Comparison of ENCODE assay signal across 26 cellular contexts in genomic region chr1:31706384-31707058, GRCh38. TPM values are rescaled to one million over a fixed set of nuclear protein-coding genes. Genes with fewer than 3 reads are reported as not detected.
DNase-seq lines count a peak whose midpoint lies in the region; ATAC-seq, FAIRE-seq and TF ChIP-seq lines count a peak whose summit lies in the region.
"Had no signal": no experiment of that assay in that cellular context is flagged by ENCODE, and none has a peak within 500 bp of the region (broad histone marks: within the 10 kb centered on the region; RNA-seq: fewer than 3 reads in every experiment).

No MANE protein-coding gene starts in this region.

- H3K9me1 ChIP-seq in K562 (ENCODE audit: control insufficient read depth, insufficient read depth, low read length), result no peaks in the 10 kb centered on the region

- no peak overlapping the region for H2BK120ac ChIP-seq in trophoblast cell (ENCODE audit: insufficient read depth, low read length, poor library complexity)

- no peaks in the 10 kb centered on the region for H3K9me3 Mint-ChIP-seq in naive thymus-derived CD8-positive, alpha-beta T cell
- H3K9me3 Mint-ChIP-seq: activated naive CD4-positive, alpha-beta T cell treated with anti-CD3 and anti-CD28 coated beads for 36 hours; activated T-cell treated with anti-CD3 and anti-CD28 coated beads, Interleukin-2, amount 50 U/mL, for 24 hours; IgD-negative memory B cell had no signal

- H3K79me1 ChIP-seq in trophoblast cell (ENCODE audit: low read length), result peaks cover 35% of the 10 kb centered on the region

- H3K4me1 ChIP-seq in K562 (replicated peaks in 1 of 2; ENCODE audit: control insufficient read depth in 2 of 2, insufficient read depth in 2 of 2, low read length in 2 of 2) (peaks cover 10 to 17% of the 10 kb centered on the region in 2 experiments; a peak in 4 of 5 replicates), trophoblast cell (ENCODE audit: control insufficient read depth in 1 of 2, insufficient read depth in 2 of 2, low read length in 2 of 2) (peaks cover 34 to 46% of the 10 kb centered on the region in 2 experiments)

- no TSS peak for BruUV-seq in K562 (replicated peaks; lab: Mats Ljungman, UMichigan)

- H3K14ac ChIP-seq in trophoblast cell (ENCODE audit: low read length), result no peak overlapping the region

- H2AFZ ChIP-seq in K562 (ENCODE audit: low read depth, low read length) (no peak overlapping the region), trophoblast cell (ENCODE audit: insufficient read depth, low read length, poor library complexity) (no peak overlapping the region)

- no peak for TF ChIP-seq RAD21 in K562 (CRISPR knock-in tag; conservative IDR thresholded peaks at IDR 0.05 in 1 of 2, IDR thresholded peaks at IDR 0.05 in 1 of 2)

- H3K27me3 Mint-ChIP-seq in naive thymus-derived CD8-positive, alpha-beta T cell, result peaks cover 39 to 74% (median 59%) of the 10 kb centered on the region in 5 donors

- no peak for DNase-seq in GM12891 (ENCODE audit: insufficient read length, low spot score)
- DNase-seq in NCI-H446 treated with DMSO at 0.1 percent for 48 hours (lab: John Stamatoyannopoulos, UW), result peak; percentile 81
- DNase-seq in K562 (ENCODE audit: extremely low read depth in 1 of 4, low spot score in 3 of 4), result no peak
- DNase-seq in trophoblast cell, result no peak
- no peak for DNase-seq in SHP77 (lab: John Stamatoyannopoulos, UW)
- no peak for DNase-seq in naive thymus-derived CD8-positive, alpha-beta T cell
- DNase-seq: activated CD4-positive, CD25-positive, alpha-beta regulatory T cell; activated CD8-positive, alpha-beta T cell treated with anti-CD3 and anti-CD28 coated beads, Interleukin-2, amount 10 ng/mL, durations not matched to agents 7 days and 5 days; activated naive CD4-positive, alpha-beta T cell treated with anti-CD3 and anti-CD28 coated beads for 36 hours; activated T-cell treated with anti-CD3 and anti-CD28 coated beads, Interleukin-2, amount 50 U/mL, for 24 hours; effector memory CD4-positive, alpha-beta T cell; HCEC 1CT; left lung; MM.1S; mucosa of descending colon; occipital lobe; SHP77 treated with DMSO at 0.1 percent for 48 hours; stimulated activated naive CD4-positive, alpha-beta T cell; T-helper 17 cell; thyroid gland had no signal

- CTCF ChIA-PET in K562 (lab: Yijun Ruan, JAX; ENCODE audit: low intra/inter-chr PET ratio), result no interaction called here

- H3K27ac ChIP-seq in K562 (ENCODE audit: extremely low read depth, low read depth, low read length) (no peak overlapping the region), trophoblast cell (ENCODE audit: low read depth, low read length) (no peak overlapping the region)
- H3K27ac ChIP-seq: left lung, thyroid gland had no signal

- no peaks in the 10 kb centered on the region for H3K79me2 ChIP-seq in K562 (ENCODE audit: control insufficient read depth, insufficient read depth, low read length)
- H3K79me2 ChIP-seq in trophoblast cell (ENCODE audit: control insufficient read depth, insufficient read depth, low read length, poor library complexity), result peaks cover 7% of the 10 kb centered on the region

- TF ChIP-seq CTCF in K562 (IDR thresholded peaks at IDR 0.05 in 2 of 3, conservative IDR thresholded peaks at IDR 0.05 in 1 of 3; ENCODE audit: insufficient read depth in 2 of 3, low read depth in 1 of 3, low read length in 3 of 3), result 0 out of 6 replicates have a peak, but pooled peaks of 1 of the 3 experiments have one; percentile 2

- in situ Hi-C loops in K562 (cut with MboI), result no loop called here

- H4K91ac ChIP-seq in trophoblast cell (ENCODE audit: low read depth, low read length), result peak overlapping the region; percentile 57

- no peak overlapping the region for H3K4me2 ChIP-seq in K562 (ENCODE audit: insufficient read depth, low read length)
- no peak overlapping the region for H3K4me2 ChIP-seq in trophoblast cell (ENCODE audit: low read length)

- H3K36me3 Mint-ChIP-seq in naive thymus-derived CD8-positive, alpha-beta T cell, result no peaks in the 10 kb centered on the region
- H3K36me3 Mint-ChIP-seq: IgD-negative memory B cell had no signal

- H3K9ac ChIP-seq in K562 (ENCODE audit: insufficient read depth in 1 of 2, low read depth in 2 of 2, low read length in 2 of 2) (0 out of 4 replicates have a peak overlapping the region, but pooled peaks of 1 of the 2 experiments have one; percentile 18), trophoblast cell (ENCODE audit: low read length) (no peak overlapping the region)

- no peak for ATAC-seq in K562
- no peak for ATAC-seq in GM18505 (IDR thresholded peaks at IDR 0.05; ENCODE audit: unreplicated experiment)
- no peak for ATAC-seq in naive thymus-derived CD8-positive, alpha-beta T cell
- ATAC-seq: activated CD8-positive, alpha-beta T cell treated with anti-CD3 and anti-CD28 coated beads, Interleukin-2, amount 10 ng/mL, durations not matched to agents 7 days and 5 days; heart left ventricle; left lung; mucosa of descending colon; sciatic nerve; T-helper 17 cell had no signal

- H4K12ac ChIP-seq in trophoblast cell (ENCODE audit: low read depth, low read length), result no peak overlapping the region

- H3K18ac ChIP-seq in trophoblast cell (ENCODE audit: low read length), result no peak overlapping the region

- peaks cover 23 to 41% (median 31%) of the 10 kb centered on the region in 4 donors for H3K4me1 Mint-ChIP-seq in naive thymus-derived CD8-positive, alpha-beta T cell

- H2BK5ac ChIP-seq in trophoblast cell (ENCODE audit: low read depth, low read length, poor library complexity), result no peak overlapping the region

- no peak for TF ChIP-seq EP300 in K562 (IDR thresholded peaks at IDR 0.05; ENCODE audit: low read length)

- H3K9me3 ChIP-seq in K562 (replicated peaks; ENCODE audit: control insufficient read depth, insufficient read depth, low read depth, low read length) (no peaks in the 10 kb centered on the region), trophoblast cell (ENCODE audit: insufficient read depth, low read depth, low read length) (no peaks in the 10 kb centered on the region)
- H3K9me3 ChIP-seq: ascending aorta, heart left ventricle, left lung, mucosa of descending colon, thyroid gland had no signal

- FAIRE-seq in GM12891 (lab: Jason Lieb, UNC) (peak; percentile 83), K562 (lab: Jason Lieb, UNC) (no peak)

- no peak overlapping the region for H3K4me3 ChIP-seq in K562
- peak overlapping the region; percentile 5 for H3K4me3 ChIP-seq in trophoblast cell (ENCODE audit: low read depth, low read length)
- H3K4me3 ChIP-seq: ascending aorta, heart left ventricle, left lung, mucosa of descending colon, thyroid gland had no signal

- H3K4ac ChIP-seq in trophoblast cell (ENCODE audit: low read depth, low read length), result no peak overlapping the region

- no peak overlapping the region for H3K27ac Mint-ChIP-seq in naive thymus-derived CD8-positive, alpha-beta T cell
- H3K27ac Mint-ChIP-seq: activated CD8-positive, alpha-beta T cell treated with anti-CD3 and anti-CD28 coated beads, Interleukin-2, amount 10 ng/mL, durations not matched to agents 7 days and 5 days; activated naive CD4-positive, alpha-beta T cell treated with anti-CD3 and anti-CD28 coated beads for 36 hours; activated T-cell treated with anti-CD3 and anti-CD28 coated beads, Interleukin-2, amount 50 U/mL, for 24 hours had no signal

- no peak overlapping the region for H3K23ac ChIP-seq in trophoblast cell (ENCODE audit: low read length)

- H2AK5ac ChIP-seq in trophoblast cell (ENCODE audit: low read length), result no peak overlapping the region

- H3K36me3 ChIP-seq in K562 (ENCODE audit: control insufficient read depth, insufficient read depth, low read length) (no peaks in the 10 kb centered on the region), trophoblast cell (ENCODE audit: control insufficient read depth in 1 of 2, insufficient read depth in 2 of 2, low read length in 2 of 2) (peaks cover 0 to 5% of the 10 kb centered on the region in 2 experiments)
- H3K36me3 ChIP-seq: ascending aorta, heart left ventricle, left lung, thyroid gland had no signal

- H2BK12ac ChIP-seq in trophoblast cell (ENCODE audit: low read length), result no peak overlapping the region

- H4K8ac ChIP-seq in trophoblast cell (ENCODE audit: low read depth, low read length), result no peak overlapping the region

- TF ChIP-seq POLR2A in GM12891 (IDR thresholded peaks at IDR 0.05; ENCODE audit: low read depth, low read length) (no peak), K562 (conservative IDR thresholded peaks at IDR 0.05) (no peak), GM18505 (IDR thresholded peaks at IDR 0.05; ENCODE audit: borderline replicate concordance, extremely low read depth, insufficient read depth, insufficient read length) (no peak)

- H4K20me1 ChIP-seq in K562 (replicated peaks; ENCODE audit: control insufficient read depth, insufficient read depth, low read length), result peaks cover 3% of the 10 kb centered on the region; the same call in 1 of the 2 replicates

- POLR2A ChIA-PET in K562 (lab: Yijun Ruan, JAX), result interaction anchor here (0.6 kb wide), 1 partner anchor 11 kb away, joined by 3 read pairs; no protein-coding TSS in a partner anchor
- POLR2A ChIA-PET in naive thymus-derived CD8-positive, alpha-beta T cell (lab: Charles Lee), result no interaction called here

- WGBS in K562 (ENCODE audit: insufficient coverage, low coverage, missing lambda C conversion rate), result 13% methylated on average over 15 of the region's 15 CpGs
- WGBS in trophoblast cell (ENCODE audit: extremely low coverage, insufficient coverage, insufficient read length), result no CpG with 5 or more reads among the region's 15 CpGs

- no peak overlapping the region for H3K4me3 Mint-ChIP-seq in naive thymus-derived CD8-positive, alpha-beta T cell
- H3K4me3 Mint-ChIP-seq: activated CD8-positive, alpha-beta T cell treated with anti-CD3 and anti-CD28 coated beads, Interleukin-2, amount 10 ng/mL, durations not matched to agents 7 days and 5 days; activated naive CD4-positive, alpha-beta T cell treated with anti-CD3 and anti-CD28 coated beads for 36 hours; activated T-cell treated with anti-CD3 and anti-CD28 coated beads, Interleukin-2, amount 50 U/mL, for 24 hours had no signal

- H3K27me3 ChIP-seq in K562 (ENCODE audit: control insufficient read depth in 2 of 2, insufficient read depth in 2 of 2, low read length in 2 of 2) (peaks cover 16 to 46% of the 10 kb centered on the region in 2 experiments), trophoblast cell (ENCODE audit: insufficient read depth, low read length) (no peaks in the 10 kb centered on the region)
- H3K27me3 ChIP-seq: ascending aorta, thyroid gland had no signal

- intact Hi-C loops in K562 (cut with micrococcal nuclease), result no loop called here

RNA-seq across cellular contexts. Expression of gene COL16A1, which starts 2.7 kb away (rescaled TPM):
- polyA plus RNA-seq in GM12891 (2012; ENCODE audit: low read depth, missing spikeins), result 3.4 TPM
- total RNA-seq in K562 (2011; cell fraction: chromatin; rRNA removed; ENCODE audit: low replicate concordance), result 0.44 TPM in 1 of 2 replicates, not detected in the other
- total RNA-seq in K562 (2011; cell fraction: nucleolus; rRNA removed), result 0.13 and 0.17 TPM in 2 replicates
- total RNA-seq in K562 (2011; cell fraction: nucleoplasm; rRNA removed), result not detected in 2 replicates
- total RNA-seq in K562 (2014; rRNA removed) (0.04 TPM in 1 of 2 replicates, not detected in the other), K562 (2014; rRNA removed; fragmentation: Illumina TruSeq; extraction: Trizol) (not detected in 2 replicates), K562 (2015; rRNA removed; fragmentation: Illumina TruSeq; extraction: Trizol) (0.08 TPM in 1 of 2 replicates, not detected in the other), K562 (2021) (0.54 and 0.60 TPM in 2 replicates)
- polyA plus RNA-seq in K562 (2011; rRNA removed) (0.11 TPM in 1 of 2 replicates, not detected in the other), K562 (2014; fragmentation: Illumina TruSeq; extraction: Trizol) (not detected in 2 replicates), K562 (2014; fragmentation: Nextera tagmentation; extraction: Ambion mirVana) (not detected), K562 (2014; rRNA removed) (0.11 TPM in 1 of 2 replicates, not detected in the other)
- polyA plus RNA-seq in K562 (2011; cell fraction: cytosol; rRNA removed), result not detected in 2 replicates
- 0.31 and 0.36 TPM in 2 replicates for polyA plus RNA-seq in K562 (2011; cell fraction: nucleus; rRNA removed)
- polyA plus RNA-seq in K562 (2012), result 0.37 TPM in 1 of 2 replicates, not detected in the other
- not detected in 2 replicates for polyA minus RNA-seq in K562 (2011; rRNA and poly(A)+ RNA removed)
- polyA minus RNA-seq in K562 (2011; cell fraction: cytosol; rRNA and poly(A)+ RNA removed), result not detected in 2 replicates
- polyA minus RNA-seq in K562 (2011; cell fraction: nucleus; rRNA and poly(A)+ RNA removed), result not detected in 2 replicates
- polyA plus RNA-seq in trophoblast cell (2013), result 43.1 and 44.2 TPM in 2 replicates
- not detected for total RNA-seq in naive thymus-derived CD8-positive, alpha-beta T cell
- under 1 TPM in 1 of 3 donors, not detected in 2; 0.20 TPM for polyA plus RNA-seq in naive thymus-derived CD8-positive, alpha-beta T cell
- total RNA-seq: activated CD8-positive, alpha-beta T cell treated with anti-CD3 and anti-CD28 coated beads, Interleukin-2, amount 10 ng/mL, durations not matched to agents 7 days and 5 days; OCI-LY7; T-helper 17 cell had no signal
- polyA plus RNA-seq: IgD-negative memory B cell had no signal

RNA-seq across cellular contexts. Expression of gene ADGRB2, which starts 57.6 kb away (rescaled TPM):
- polyA plus RNA-seq in GM12891 (2012; ENCODE audit: low read depth, missing spikeins), result 1.6 TPM
- 0.42 and 2.8 TPM in 2 replicates for total RNA-seq in K562 (2011; cell fraction: chromatin; rRNA removed; ENCODE audit: low replicate concordance)
- total RNA-seq in K562 (2011; cell fraction: nucleolus; rRNA removed), result 1.2 and 2.5 TPM in 2 replicates
- total RNA-seq in K562 (2011; cell fraction: nucleoplasm; rRNA removed), result 0.31 and 0.44 TPM in 2 replicates
- total RNA-seq in K562 (2014; rRNA removed) (0.23 and 0.33 TPM in 2 replicates), K562 (2014; rRNA removed; fragmentation: Illumina TruSeq; extraction: Trizol) (0.04 TPM in 1 of 2 replicates, not detected in the other), K562 (2015; rRNA removed; fragmentation: Illumina TruSeq; extraction: Trizol) (0.22 and 0.23 TPM in 2 replicates), K562 (2021) (0.22 and 0.34 TPM in 2 replicates)
- polyA plus RNA-seq in K562 (2011; rRNA removed) (0.14 and 0.38 TPM in 2 replicates), K562 (2014; fragmentation: Illumina TruSeq; extraction: Trizol) (0.07 and 0.11 TPM in 2 replicates), K562 (2014; fragmentation: Nextera tagmentation; extraction: Ambion mirVana) (not detected), K562 (2014; rRNA removed) (0.18 and 0.20 TPM in 2 replicates)
- 0.27 and 0.35 TPM in 2 replicates for polyA plus RNA-seq in K562 (2011; cell fraction: cytosol; rRNA removed)
- polyA plus RNA-seq in K562 (2011; cell fraction: nucleus; rRNA removed), result 2.0 and 3.4 TPM in 2 replicates
- polyA plus RNA-seq in K562 (2012), result 0.17 and 0.54 TPM in 2 replicates
- polyA minus RNA-seq in K562 (2011; rRNA and poly(A)+ RNA removed), result 0.09 and 0.53 TPM in 2 replicates
- 1.2 TPM in 1 of 2 replicates, not detected in the other for polyA minus RNA-seq in K562 (2011; cell fraction: cytosol; rRNA and poly(A)+ RNA removed)
- polyA minus RNA-seq in K562 (2011; cell fraction: nucleus; rRNA and poly(A)+ RNA removed), result 0.67 and 1.7 TPM in 2 replicates
- 9.6 and 10.2 TPM in 2 replicates for polyA plus RNA-seq in trophoblast cell (2013)
- total RNA-seq in naive thymus-derived CD8-positive, alpha-beta T cell, result under 1 TPM in 1 of 2 experiments, not detected in 1; 0.18 TPM
- polyA plus RNA-seq in naive thymus-derived CD8-positive, alpha-beta T cell, result under 1 TPM in 2 of 3 donors, not detected in 1; 0.05 to 0.10 TPM
